In the genomic region with DNA sequence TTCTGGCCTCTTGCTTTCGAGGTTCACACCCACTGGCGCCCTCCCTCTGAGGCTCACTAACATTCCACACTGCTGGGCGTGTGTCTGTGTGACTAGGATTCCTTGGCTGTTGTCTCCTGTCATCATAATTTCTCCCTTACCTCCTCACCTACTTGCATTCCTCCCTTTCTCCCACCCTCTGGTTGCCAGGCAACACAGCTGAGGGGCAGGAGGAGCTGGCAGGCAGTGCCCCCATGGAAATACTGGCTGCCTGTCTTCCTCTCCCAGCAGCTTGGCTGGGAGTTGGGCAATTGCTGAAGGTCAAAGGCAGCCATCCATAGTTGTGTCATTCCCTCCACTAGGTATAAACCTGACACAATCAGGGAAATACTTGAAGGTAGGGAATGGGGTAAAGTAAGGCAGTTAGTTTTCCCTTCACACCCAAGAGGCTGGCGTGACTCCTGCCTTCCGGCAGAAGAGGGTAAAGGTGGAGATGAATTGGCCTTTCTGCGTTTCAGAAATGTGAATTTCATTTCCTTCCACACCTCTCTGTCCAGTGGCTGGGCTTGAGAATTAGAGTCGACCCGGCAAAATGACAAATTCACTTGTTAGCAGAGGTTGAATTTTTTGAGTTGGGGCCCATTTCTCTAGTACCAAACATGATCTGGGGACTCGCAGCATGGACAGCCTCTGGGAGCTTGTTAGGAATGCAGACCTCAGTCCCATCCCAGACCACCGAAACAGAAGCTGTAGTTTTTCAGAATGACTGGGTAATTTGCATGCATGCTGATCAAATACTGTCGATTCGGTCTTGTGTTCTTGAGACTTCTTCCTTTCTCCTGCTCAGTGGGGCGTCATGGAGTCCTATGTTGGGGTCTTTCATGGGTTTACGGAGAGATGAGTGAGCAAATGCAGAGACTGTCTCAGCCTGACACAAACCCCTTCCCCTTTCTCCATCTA, we compare ENCODE assay signal across 2 cellular contexts.
TF ChIP-seq lines count a peak whose summit lies in the region.

No MANE protein-coding gene starts in this region.

TF ChIP-seq in WTC11, 78 proteins besides CTCF, POLR2A, EP300 and RAD21 (continued from another document):
- TF ChIP-seq, protein P1, sequence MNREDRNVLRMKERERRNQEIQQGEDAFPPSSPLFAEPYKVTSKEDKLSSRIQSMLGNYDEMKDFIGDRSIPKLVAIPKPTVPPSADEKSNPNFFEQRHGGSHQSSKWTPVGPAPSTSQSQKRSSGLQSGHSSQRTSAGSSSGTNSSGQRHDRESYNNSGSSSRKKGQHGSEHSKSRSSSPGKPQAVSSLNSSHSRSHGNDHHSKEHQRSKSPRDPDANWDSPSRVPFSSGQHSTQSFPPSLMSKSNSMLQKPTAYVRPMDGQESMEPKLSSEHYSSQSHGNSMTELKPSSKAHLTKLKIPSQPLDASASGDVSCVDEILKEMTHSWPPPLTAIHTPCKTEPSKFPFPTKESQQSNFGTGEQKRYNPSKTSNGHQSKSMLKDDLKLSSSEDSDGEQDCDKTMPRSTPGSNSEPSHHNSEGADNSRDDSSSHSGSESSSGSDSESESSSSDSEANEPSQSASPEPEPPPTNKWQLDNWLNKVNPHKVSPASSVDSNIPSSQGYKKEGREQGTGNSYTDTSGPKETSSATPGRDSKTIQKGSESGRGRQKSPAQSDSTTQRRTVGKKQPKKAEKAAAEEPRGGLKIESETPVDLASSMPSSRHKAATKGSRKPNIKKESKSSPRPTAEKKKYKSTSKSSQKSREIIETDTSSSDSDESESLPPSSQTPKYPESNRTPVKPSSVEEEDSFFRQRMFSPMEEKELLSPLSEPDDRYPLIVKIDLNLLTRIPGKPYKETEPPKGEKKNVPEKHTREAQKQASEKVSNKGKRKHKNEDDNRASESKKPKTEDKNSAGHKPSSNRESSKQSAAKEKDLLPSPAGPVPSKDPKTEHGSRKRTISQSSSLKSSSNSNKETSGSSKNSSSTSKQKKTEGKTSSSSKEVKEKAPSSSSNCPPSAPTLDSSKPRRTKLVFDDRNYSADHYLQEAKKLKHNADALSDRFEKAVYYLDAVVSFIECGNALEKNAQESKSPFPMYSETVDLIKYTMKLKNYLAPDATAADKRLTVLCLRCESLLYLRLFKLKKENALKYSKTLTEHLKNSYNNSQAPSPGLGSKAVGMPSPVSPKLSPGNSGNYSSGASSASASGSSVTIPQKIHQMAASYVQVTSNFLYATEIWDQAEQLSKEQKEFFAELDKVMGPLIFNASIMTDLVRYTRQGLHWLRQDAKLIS (CRISPR knock-in tag; IDR thresholded peaks at IDR 0.05; ENCODE audit: borderline replicate concordance) = no peak
- TF ChIP-seq, protein P2, sequence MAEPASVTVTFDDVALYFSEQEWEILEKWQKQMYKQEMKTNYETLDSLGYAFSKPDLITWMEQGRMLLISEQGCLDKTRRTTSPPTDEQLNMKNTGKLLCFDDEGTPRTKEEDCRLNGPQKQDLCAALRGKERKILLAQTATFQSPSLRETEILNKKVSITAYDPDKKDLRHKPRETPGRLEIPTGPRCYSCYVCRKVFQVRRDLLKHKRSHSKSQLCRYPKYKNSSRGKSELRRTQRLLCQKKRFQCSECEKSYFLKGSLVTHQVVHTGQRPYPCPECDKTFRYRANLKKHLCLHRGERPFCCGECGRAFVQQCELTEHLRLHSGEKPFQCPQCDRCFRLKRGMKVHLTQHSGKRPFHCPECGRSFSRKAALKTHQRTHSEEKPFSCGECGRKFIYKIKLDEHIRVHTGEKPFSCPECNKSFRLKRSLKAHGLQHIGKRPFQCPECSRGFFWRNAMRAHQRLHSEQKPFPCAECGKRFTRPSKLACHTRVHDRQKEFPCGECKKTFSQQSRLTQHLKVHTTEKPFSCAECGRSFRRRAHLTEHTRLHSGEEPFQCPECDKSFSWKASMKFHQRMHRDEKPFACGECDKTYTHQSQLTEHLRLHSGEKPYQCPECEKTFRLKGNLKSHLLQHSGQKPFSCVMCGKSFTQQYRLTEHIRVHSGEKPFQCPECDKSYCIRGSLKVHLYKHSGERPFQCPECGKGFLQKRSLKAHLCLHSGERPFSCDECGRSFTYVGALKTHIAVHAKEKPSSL (CRISPR knock-in tag; conservative IDR thresholded peaks at IDR 0.05) = no peak
- no peak for TF ChIP-seq OVOL2 (CRISPR knock-in tag; IDR thresholded peaks at IDR 0.05; ENCODE audit: borderline replicate concordance)

TF ChIP-seq in HepG2, 621 proteins besides CTCF, POLR2A, EP300 and RAD21 (continued from another document):
- no peak for TF ChIP-seq NR0B2 (CRISPR knock-in tag; IDR thresholded peaks at IDR 0.05)
- no peak for TF ChIP-seq ZNF331 (CRISPR knock-in tag; IDR thresholded peaks at IDR 0.05)
- TF ChIP-seq CEBPG (CRISPR knock-in tag; IDR thresholded peaks at IDR 0.05) = 0 out of 2 replicates have a peak, but pooled peaks have one; percentile 10
- TF ChIP-seq PBX3 (CRISPR knock-in tag; IDR thresholded peaks at IDR 0.05; ENCODE audit: borderline replicate concordance) = no peak
- TF ChIP-seq CREM (IDR thresholded peaks at IDR 0.05) = no peak
- TF ChIP-seq CREM (CRISPR knock-in tag; IDR thresholded peaks at IDR 0.05) = no peak
- peak; percentile 60; the same call in 1 of the 2 replicates for TF ChIP-seq CEBPB (IDR thresholded peaks at IDR 0.05; ENCODE audit: borderline replicate concordance, low read depth, low read length)
- TF ChIP-seq ZNF768 (CRISPR knock-in tag; IDR thresholded peaks at IDR 0.05) = no peak
- TF ChIP-seq IRF9 (CRISPR knock-in tag; IDR thresholded peaks at IDR 0.05; ENCODE audit: borderline replicate concordance) = no peak
- no peak for TF ChIP-seq USF2 (IDR thresholded peaks at IDR 0.05; ENCODE audit: low read depth, low read length)
- TF ChIP-seq USF2 (CRISPR knock-in tag; IDR thresholded peaks at IDR 0.05; ENCODE audit: borderline replicate concordance) = no peak
- TF ChIP-seq ZNF354B (CRISPR knock-in tag; IDR thresholded peaks at IDR 0.05) = no peak
- no peak for TF ChIP-seq SP5 (CRISPR knock-in tag; IDR thresholded peaks at IDR 0.05; ENCODE audit: borderline replicate concordance, low read depth)
- no peak for TF ChIP-seq HHEX (CRISPR knock-in tag; IDR thresholded peaks at IDR 0.05)
- no peak for TF ChIP-seq NCOA2 (CRISPR knock-in tag; IDR thresholded peaks at IDR 0.05)
TF ChIP-seq in HepG2: peak in this region for 2.
